Comparison of ENCODE assay signal across 24 cellular contexts in genomic region chr3:249587-250262, GRCh38. TPM values are rescaled to one million over a fixed set of nuclear protein-coding genes. Genes with fewer than 3 reads are reported as not detected.
"Had no signal": no experiment of that assay in that cellular context is flagged by ENCODE, and none has a peak within 500 bp of the region (broad histone marks: within the 10 kb centered on the region; RNA-seq: fewer than 3 reads in every experiment).

No MANE protein-coding gene starts in this region.

- H3K4me1 Mint-ChIP-seq: activated CD4-positive, alpha-beta T cell treated with anti-CD3 and anti-CD28 coated beads, Interleukin-2, amount 10 ng/mL, durations not matched to agents 7 days and 5 days; activated naive CD4-positive, alpha-beta T cell treated with anti-CD3 and anti-CD28 coated beads, Interleukin-2, amount 10 ng/mL, durations not matched to agents 7 days and 5 days; activated naive CD8-positive, alpha-beta T cell treated with anti-CD3 and anti-CD28 coated beads for 36 hours had no signal

- ATAC-seq: activated T-cell treated with anti-CD3 and anti-CD28 coated beads, Interleukin-2, amount 50 U/mL, for 72 hours; PC-3; T-cell had no signal

- DNase-seq: activated CD4-positive, alpha-beta memory T cell treated with anti-CD3 and anti-CD28 coated beads for 36 hours; activated CD4-positive, alpha-beta T cell treated with anti-CD3 and anti-CD28 coated beads, Interleukin-2, amount 10 ng/mL, durations not matched to agents 7 days and 5 days; activated CD4-positive, CD25-positive, alpha-beta regulatory T cell; activated gamma-delta T cell treated with Interleukin-2 at 50 U/mL for 16 hours; activated naive CD4-positive, alpha-beta T cell treated with anti-CD3 and anti-CD28 coated beads, Interleukin-2, amount 10 ng/mL, durations not matched to agents 7 days and 5 days; activated naive CD8-positive, alpha-beta T cell treated with anti-CD3 and anti-CD28 coated beads for 36 hours; activated T-cell treated with anti-CD3 and anti-CD28 coated beads for 4 hours; activated T-cell treated with anti-CD3 and anti-CD28 coated beads, Interleukin-2, amount 50 U/mL, for 72 hours; anterior cingulate cortex; caudate nucleus; Kasumi-1; NCI-H1048; NCI-H146; NCI-H187 treated with DMSO at 0.1 percent for 48 hours; NCI-H2081 treated with DMSO at 0.1 percent for 48 hours; NCI-H446; NCI-H524; PC-3; SIG-M5; T-cell; T-helper 2 cell; T1000 had no signal

- H3K36me3 Mint-ChIP-seq: activated CD4-positive, alpha-beta memory T cell treated with anti-CD3 and anti-CD28 coated beads for 36 hours; activated naive CD4-positive, alpha-beta T cell treated with anti-CD3 and anti-CD28 coated beads, Interleukin-2, amount 10 ng/mL, durations not matched to agents 7 days and 5 days; activated naive CD8-positive, alpha-beta T cell treated with anti-CD3 and anti-CD28 coated beads for 36 hours; T-cell had no signal

- H3K9me3 Mint-ChIP-seq: activated CD4-positive, alpha-beta memory T cell treated with anti-CD3 and anti-CD28 coated beads for 36 hours; activated CD4-positive, alpha-beta T cell treated with anti-CD3 and anti-CD28 coated beads, Interleukin-2, amount 10 ng/mL, durations not matched to agents 7 days and 5 days; activated naive CD4-positive, alpha-beta T cell treated with anti-CD3 and anti-CD28 coated beads, Interleukin-2, amount 10 ng/mL, durations not matched to agents 7 days and 5 days; activated naive CD8-positive, alpha-beta T cell treated with anti-CD3 and anti-CD28 coated beads for 36 hours; activated T-cell treated with anti-CD3 and anti-CD28 coated beads, Interleukin-2, amount 50 U/mL, for 72 hours; activated T-helper 2 cell treated with anti-CD3 and anti-CD28 coated beads, Interferon-gamma antibody, Interleukin-2, Interleukin-4, amounts not matched to agents 10 μg/mL and 5 μg/mL and 100 μg/mL, durations not matched to agents 14 hours and 24 hours and 36 hours; T-cell had no signal

- H3K27me3 Mint-ChIP-seq: activated CD4-positive, alpha-beta memory T cell treated with anti-CD3 and anti-CD28 coated beads for 36 hours; activated CD4-positive, alpha-beta T cell treated with anti-CD3 and anti-CD28 coated beads, Interleukin-2, amount 10 ng/mL, durations not matched to agents 7 days and 5 days; activated naive CD4-positive, alpha-beta T cell treated with anti-CD3 and anti-CD28 coated beads, Interleukin-2, amount 10 ng/mL, durations not matched to agents 7 days and 5 days; activated naive CD8-positive, alpha-beta T cell treated with anti-CD3 and anti-CD28 coated beads for 36 hours; T-cell had no signal

- H3K4me3 Mint-ChIP-seq: activated CD4-positive, alpha-beta memory T cell treated with anti-CD3 and anti-CD28 coated beads for 36 hours; activated CD4-positive, alpha-beta T cell treated with anti-CD3 and anti-CD28 coated beads, Interleukin-2, amount 10 ng/mL, durations not matched to agents 7 days and 5 days; activated naive CD4-positive, alpha-beta T cell treated with anti-CD3 and anti-CD28 coated beads, Interleukin-2, amount 10 ng/mL, durations not matched to agents 7 days and 5 days; activated naive CD8-positive, alpha-beta T cell treated with anti-CD3 and anti-CD28 coated beads for 36 hours; activated T-cell treated with anti-CD3 and anti-CD28 coated beads, Interleukin-2, amount 50 U/mL, for 72 hours; T-cell had no signal

- H3K27ac Mint-ChIP-seq: activated CD4-positive, alpha-beta memory T cell treated with anti-CD3 and anti-CD28 coated beads for 36 hours; activated CD4-positive, alpha-beta T cell treated with anti-CD3 and anti-CD28 coated beads, Interleukin-2, amount 10 ng/mL, durations not matched to agents 7 days and 5 days; activated naive CD4-positive, alpha-beta T cell treated with anti-CD3 and anti-CD28 coated beads, Interleukin-2, amount 10 ng/mL, durations not matched to agents 7 days and 5 days; activated naive CD8-positive, alpha-beta T cell treated with anti-CD3 and anti-CD28 coated beads for 36 hours; activated T-cell treated with anti-CD3 and anti-CD28 coated beads, Interleukin-2, amount 50 U/mL, for 72 hours; activated T-helper 2 cell treated with anti-CD3 and anti-CD28 coated beads, Interferon-gamma antibody, Interleukin-2, Interleukin-4, amounts not matched to agents 10 μg/mL and 5 μg/mL and 100 μg/mL, durations not matched to agents 14 hours and 24 hours and 36 hours; T-cell had no signal

RNA-seq across cellular contexts. Expression of gene CHL1, which starts 53.2 kb away (rescaled TPM):
- total RNA-seq: activated CD4-positive, alpha-beta memory T cell treated with anti-CD3 and anti-CD28 coated beads for 36 hours; activated CD4-positive, alpha-beta T cell treated with anti-CD3 and anti-CD28 coated beads, Interleukin-2, amount 10 ng/mL, durations not matched to agents 7 days and 5 days; activated CD8-positive, alpha-beta memory T cell treated with anti-CD3 and anti-CD28 coated beads for 36 hours; activated naive CD8-positive, alpha-beta T cell treated with anti-CD3 and anti-CD28 coated beads for 36 hours; activated T-cell treated with anti-CD3 and anti-CD28 coated beads, Interleukin-2, amount 50 U/mL, for 72 hours; activated T-helper 2 cell treated with anti-CD3 and anti-CD28 coated beads, Interferon-gamma antibody, Interleukin-2, Interleukin-4, amounts not matched to agents 10 μg/mL and 5 μg/mL and 100 μg/mL, durations not matched to agents 14 hours and 24 hours and 36 hours; PC-3 had no signal
